Comparison of ENCODE assay signal across 1 cellular context in the genomic region with DNA sequence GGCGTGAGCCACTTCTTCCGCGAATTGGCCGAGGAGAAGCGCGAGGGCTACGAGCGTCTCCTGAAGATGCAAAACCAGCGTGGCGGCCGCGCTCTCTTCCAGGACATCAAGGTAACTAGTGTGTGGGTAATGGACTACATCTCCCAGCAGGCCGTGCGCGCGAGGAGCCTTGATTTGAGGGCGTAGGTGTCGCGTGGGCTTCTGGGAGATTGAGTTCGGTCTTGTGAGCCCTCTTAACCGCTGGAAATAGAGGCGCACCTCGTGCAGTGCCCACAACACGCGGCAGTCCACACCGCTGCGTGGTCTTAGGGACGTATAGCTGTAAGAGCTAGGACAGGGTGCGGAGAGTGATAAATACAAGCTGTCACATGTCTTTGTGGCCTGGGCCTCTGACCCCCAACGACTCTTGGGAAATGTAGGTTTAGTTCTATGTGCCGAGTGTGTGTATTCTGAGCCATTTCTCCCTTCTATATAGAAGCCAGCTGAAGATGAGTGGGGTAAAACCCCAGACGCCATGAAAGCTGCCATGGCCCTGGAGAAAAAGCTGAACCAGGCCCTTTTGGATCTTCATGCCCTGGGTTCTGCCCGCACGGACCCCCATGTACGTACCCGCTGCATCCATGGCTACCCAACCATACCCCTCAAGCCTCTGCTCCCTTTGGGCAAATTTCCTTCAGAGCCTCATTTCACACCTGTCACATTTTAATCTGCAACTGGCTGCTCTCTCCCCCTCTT.
TF ChIP-seq lines count a peak whose summit lies in the region.

No MANE protein-coding gene starts in this region.

TF ChIP-seq in K562, 482 proteins besides CTCF, POLR2A, EP300 and RAD21 (continues in another document):
- TF ChIP-seq ZNF586 (CRISPR knock-in tag; conservative IDR thresholded peaks at IDR 0.05): no peak
- TF ChIP-seq HNRNPL (IDR thresholded peaks at IDR 0.05; ENCODE audit: low read depth, low read length): 0 out of 2 replicates have a peak, but pooled peaks have one; percentile 67
- TF ChIP-seq KLF1 (tag; IDR thresholded peaks at IDR 0.05): no peak
- TF ChIP-seq, protein P1, sequence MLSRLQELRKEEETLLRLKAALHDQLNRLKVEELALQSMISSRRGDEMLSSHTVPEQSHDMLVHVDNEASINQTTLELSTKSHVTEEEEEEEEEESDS (CRISPR knock-in tag; IDR thresholded peaks at IDR 0.05): no peak
- no peak for TF ChIP-seq PYGO2 (tag; IDR thresholded peaks at IDR 0.05)
- TF ChIP-seq, protein P2, sequence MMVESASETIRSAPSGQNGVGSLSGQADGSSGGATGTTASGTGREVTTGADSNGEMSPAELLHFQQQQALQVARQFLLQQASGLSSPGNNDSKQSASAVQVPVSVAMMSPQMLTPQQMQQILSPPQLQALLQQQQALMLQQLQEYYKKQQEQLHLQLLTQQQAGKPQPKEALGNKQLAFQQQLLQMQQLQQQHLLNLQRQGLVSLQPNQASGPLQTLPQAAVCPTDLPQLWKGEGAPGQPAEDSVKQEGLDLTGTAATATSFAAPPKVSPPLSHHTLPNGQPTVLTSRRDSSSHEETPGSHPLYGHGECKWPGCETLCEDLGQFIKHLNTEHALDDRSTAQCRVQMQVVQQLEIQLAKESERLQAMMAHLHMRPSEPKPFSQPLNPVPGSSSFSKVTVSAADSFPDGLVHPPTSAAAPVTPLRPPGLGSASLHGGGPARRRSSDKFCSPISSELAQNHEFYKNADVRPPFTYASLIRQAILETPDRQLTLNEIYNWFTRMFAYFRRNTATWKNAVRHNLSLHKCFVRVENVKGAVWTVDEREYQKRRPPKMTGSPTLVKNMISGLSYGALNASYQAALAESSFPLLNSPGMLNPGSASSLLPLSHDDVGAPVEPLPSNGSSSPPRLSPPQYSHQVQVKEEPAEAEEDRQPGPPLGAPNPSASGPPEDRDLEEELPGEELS (CRISPR knock-in tag; IDR thresholded peaks at IDR 0.05; ENCODE audit: borderline replicate concordance): no peak
- TF ChIP-seq SMAD3 (CRISPR knock-in tag; conservative IDR thresholded peaks at IDR 0.05): no peak
- TF ChIP-seq SAFB2 (IDR thresholded peaks at IDR 0.05; ENCODE audit: borderline replicate concordance, low read depth, low read length, severe bottlenecking): no peak
- TF ChIP-seq NUFIP1 (IDR thresholded peaks at IDR 0.05; ENCODE audit: partially characterized antibody): no peak
- TF ChIP-seq SIN3A (IDR thresholded peaks at IDR 0.05; ENCODE audit: borderline replicate concordance in 2 of 2, control insufficient read depth in 1 of 2, low read depth in 2 of 2, low read length in 2 of 2): peak in 1 of 2 experiments; percentile 3; a peak in 1 of 4 replicates
- TF ChIP-seq TARDBP (IDR thresholded peaks at IDR 0.05): no peak
- no peak for TF ChIP-seq ZNF146 (CRISPR knock-in tag; IDR thresholded peaks at IDR 0.05; ENCODE audit: unreplicated experiment)
- no peak for TF ChIP-seq MEIS2 (IDR thresholded peaks at IDR 0.05; ENCODE audit: partially characterized antibody)
- TF ChIP-seq SLC30A9 (CRISPR knock-in tag; IDR thresholded peaks at IDR 0.05): no peak
- TF ChIP-seq RBBP5 (IDR thresholded peaks at IDR 0.05; ENCODE audit: borderline replicate concordance, insufficient read depth, low read length, poor library complexity, severe bottlenecking): no peak
- TF ChIP-seq, protein P3, sequence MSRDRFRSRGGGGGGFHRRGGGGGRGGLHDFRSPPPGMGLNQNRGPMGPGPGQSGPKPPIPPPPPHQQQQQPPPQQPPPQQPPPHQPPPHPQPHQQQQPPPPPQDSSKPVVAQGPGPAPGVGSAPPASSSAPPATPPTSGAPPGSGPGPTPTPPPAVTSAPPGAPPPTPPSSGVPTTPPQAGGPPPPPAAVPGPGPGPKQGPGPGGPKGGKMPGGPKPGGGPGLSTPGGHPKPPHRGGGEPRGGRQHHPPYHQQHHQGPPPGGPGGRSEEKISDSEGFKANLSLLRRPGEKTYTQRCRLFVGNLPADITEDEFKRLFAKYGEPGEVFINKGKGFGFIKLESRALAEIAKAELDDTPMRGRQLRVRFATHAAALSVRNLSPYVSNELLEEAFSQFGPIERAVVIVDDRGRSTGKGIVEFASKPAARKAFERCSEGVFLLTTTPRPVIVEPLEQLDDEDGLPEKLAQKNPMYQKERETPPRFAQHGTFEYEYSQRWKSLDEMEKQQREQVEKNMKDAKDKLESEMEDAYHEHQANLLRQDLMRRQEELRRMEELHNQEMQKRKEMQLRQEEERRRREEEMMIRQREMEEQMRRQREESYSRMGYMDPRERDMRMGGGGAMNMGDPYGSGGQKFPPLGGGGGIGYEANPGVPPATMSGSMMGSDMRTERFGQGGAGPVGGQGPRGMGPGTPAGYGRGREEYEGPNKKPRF (IDR thresholded peaks at IDR 0.05; ENCODE audit: low read depth, low read length): no peak
- TF ChIP-seq ZNF77 (CRISPR knock-in tag; IDR thresholded peaks at IDR 0.05): no peak
- TF ChIP-seq ZBTB49 (CRISPR knock-in tag; IDR thresholded peaks at IDR 0.05; ENCODE audit: borderline replicate concordance): no peak
- TF ChIP-seq PHF21A (IDR thresholded peaks at IDR 0.05; ENCODE audit: borderline replicate concordance, low read depth): no peak
- TF ChIP-seq L3MBTL2 (IDR thresholded peaks at IDR 0.05): peak; percentile 40; the same call in 1 of the 2 replicates
- TF ChIP-seq GTF2B (IDR thresholded peaks at IDR 0.05; ENCODE audit: extremely low read depth, insufficient read length): no peak
- TF ChIP-seq TAL1 (IDR thresholded peaks at IDR 0.05): no peak
- TF ChIP-seq, protein P4, sequence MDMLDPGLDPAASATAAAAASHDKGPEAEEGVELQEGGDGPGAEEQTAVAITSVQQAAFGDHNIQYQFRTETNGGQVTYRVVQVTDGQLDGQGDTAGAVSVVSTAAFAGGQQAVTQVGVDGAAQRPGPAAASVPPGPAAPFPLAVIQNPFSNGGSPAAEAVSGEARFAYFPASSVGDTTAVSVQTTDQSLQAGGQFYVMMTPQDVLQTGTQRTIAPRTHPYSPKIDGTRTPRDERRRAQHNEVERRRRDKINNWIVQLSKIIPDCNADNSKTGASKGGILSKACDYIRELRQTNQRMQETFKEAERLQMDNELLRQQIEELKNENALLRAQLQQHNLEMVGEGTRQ (CRISPR knock-in tag; IDR thresholded peaks at IDR 0.05): no peak
- no peak for TF ChIP-seq ZFPM2 (CRISPR knock-in tag; IDR thresholded peaks at IDR 0.05)
- no peak for TF ChIP-seq NFE2 (IDR thresholded peaks at IDR 0.05; ENCODE audit: low read depth)
- no peak for TF ChIP-seq XRCC4 (IDR thresholded peaks at IDR 0.05; ENCODE audit: extremely low read depth, insufficient read depth, insufficient read length)
- TF ChIP-seq ZKSCAN3 (CRISPR knock-in tag; IDR thresholded peaks at IDR 0.05): no peak
- TF ChIP-seq POLR3A (IDR thresholded peaks at IDR 0.05; ENCODE audit: borderline replicate concordance, extremely low read depth, insufficient read depth, insufficient read length): no peak
- TF ChIP-seq HDAC1 (IDR thresholded peaks at IDR 0.05): 0 out of 4 replicates have a peak, but pooled peaks of 1 of the 2 experiments have one; percentile 7
- TF ChIP-seq THRAP3 (IDR thresholded peaks at IDR 0.05; ENCODE audit: borderline replicate concordance): 0 out of 2 replicates have a peak, but pooled peaks have one; percentile 4
- TF ChIP-seq RBM17 (IDR thresholded peaks at IDR 0.05; ENCODE audit: borderline replicate concordance, low read depth, low read length): no peak
- no peak for TF ChIP-seq PHB2 (IDR thresholded peaks at IDR 0.05; ENCODE audit: low read depth)
- TF ChIP-seq ZC3H8 (IDR thresholded peaks at IDR 0.05): 0 out of 2 replicates have a peak, but pooled peaks have one; percentile 4
- TF ChIP-seq ZNF12 (CRISPR knock-in tag; IDR thresholded peaks at IDR 0.05): 0 out of 2 replicates have a peak, but pooled peaks have one; percentile 5
- no peak for TF ChIP-seq PATZ1 (CRISPR knock-in tag; IDR thresholded peaks at IDR 0.05; ENCODE audit: borderline replicate concordance)
- TF ChIP-seq, protein P5, sequence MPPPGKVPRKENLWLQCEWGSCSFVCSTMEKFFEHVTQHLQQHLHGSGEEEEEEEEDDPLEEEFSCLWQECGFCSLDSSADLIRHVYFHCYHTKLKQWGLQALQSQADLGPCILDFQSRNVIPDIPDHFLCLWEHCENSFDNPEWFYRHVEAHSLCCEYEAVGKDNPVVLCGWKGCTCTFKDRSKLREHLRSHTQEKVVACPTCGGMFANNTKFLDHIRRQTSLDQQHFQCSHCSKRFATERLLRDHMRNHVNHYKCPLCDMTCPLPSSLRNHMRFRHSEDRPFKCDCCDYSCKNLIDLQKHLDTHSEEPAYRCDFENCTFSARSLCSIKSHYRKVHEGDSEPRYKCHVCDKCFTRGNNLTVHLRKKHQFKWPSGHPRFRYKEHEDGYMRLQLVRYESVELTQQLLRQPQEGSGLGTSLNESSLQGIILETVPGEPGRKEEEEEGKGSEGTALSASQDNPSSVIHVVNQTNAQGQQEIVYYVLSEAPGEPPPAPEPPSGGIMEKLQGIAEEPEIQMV (tag; conservative IDR thresholded peaks at IDR 0.05; ENCODE audit: low read depth): no peak
- TF ChIP-seq ZNF79 (CRISPR knock-in tag; IDR thresholded peaks at IDR 0.05; ENCODE audit: low read depth): no peak
- no peak for TF ChIP-seq ZKSCAN1 (IDR thresholded peaks at IDR 0.05; ENCODE audit: low read depth, low read length)
- TF ChIP-seq PURB (CRISPR knock-in tag; IDR thresholded peaks at IDR 0.05; ENCODE audit: low read depth): no peak
- no peak for TF ChIP-seq SAFB (IDR thresholded peaks at IDR 0.05; ENCODE audit: borderline replicate concordance, low read depth, low read length)
- TF ChIP-seq, protein P6, sequence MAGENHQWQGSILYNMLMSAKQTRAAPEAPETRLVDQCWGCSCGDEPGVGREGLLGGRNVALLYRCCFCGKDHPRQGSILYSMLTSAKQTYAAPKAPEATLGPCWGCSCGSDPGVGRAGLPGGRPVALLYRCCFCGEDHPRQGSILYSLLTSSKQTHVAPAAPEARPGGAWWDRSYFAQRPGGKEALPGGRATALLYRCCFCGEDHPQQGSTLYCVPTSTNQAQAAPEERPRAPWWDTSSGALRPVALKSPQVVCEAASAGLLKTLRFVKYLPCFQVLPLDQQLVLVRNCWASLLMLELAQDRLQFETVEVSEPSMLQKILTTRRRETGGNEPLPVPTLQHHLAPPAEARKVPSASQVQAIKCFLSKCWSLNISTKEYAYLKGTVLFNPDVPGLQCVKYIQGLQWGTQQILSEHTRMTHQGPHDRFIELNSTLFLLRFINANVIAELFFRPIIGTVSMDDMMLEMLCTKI (IDR thresholded peaks at IDR 0.05; ENCODE audit: partially characterized antibody): no peak
- TF ChIP-seq ZNF75A (CRISPR knock-in tag; IDR thresholded peaks at IDR 0.05): no peak
- TF ChIP-seq MECOM (CRISPR knock-in tag; IDR thresholded peaks at IDR 0.05): no peak
- TF ChIP-seq ZNF277 (CRISPR knock-in tag; IDR thresholded peaks at IDR 0.05; ENCODE audit: borderline replicate concordance): no peak
- TF ChIP-seq ZNF76 (CRISPR knock-in tag; IDR thresholded peaks at IDR 0.05; ENCODE audit: borderline replicate concordance): no peak; the same call in 1 of the 2 replicates
- TF ChIP-seq EP400 (IDR thresholded peaks at IDR 0.05): no peak; the same call in 1 of the 2 replicates
- TF ChIP-seq FOXP1 (CRISPR knock-in tag; IDR thresholded peaks at IDR 0.05): no peak
- TF ChIP-seq LEF1 (IDR thresholded peaks at IDR 0.05): no peak
- TF ChIP-seq XRCC3 (IDR thresholded peaks at IDR 0.05): no peak
